In genomic region chr6:167670938-167671338, GRCh38 we compare ENCODE assay signal across 17 cellular contexts.
DNase-seq lines count a peak whose midpoint lies in the region; TF ChIP-seq lines count a peak whose summit lies in the region.
"Had no signal": no experiment of that assay in that cellular context is flagged by ENCODE, and none has a peak within 500 bp of the region (broad histone marks: within the 10 kb centered on the region; RNA-seq: fewer than 3 reads in every experiment).

No MANE protein-coding gene starts in this region.

- peaks cover 15% of the 10 kb centered on the region for H3K9me3 Mint-ChIP-seq in activated naive CD4-positive, alpha-beta T cell treated with anti-CD3 and anti-CD28 coated beads for 36 hours
- peaks cover 14% of the 10 kb centered on the region for H3K9me3 Mint-ChIP-seq in activated T-cell treated with anti-CD3 and anti-CD28 coated beads, Interleukin-2, amount 50 U/mL, for 24 hours

- peaks cover 5% of the 10 kb centered on the region for H3K27me3 Mint-ChIP-seq in activated naive CD4-positive, alpha-beta T cell treated with anti-CD3 and anti-CD28 coated beads for 36 hours (ENCODE audit: low read depth)
- H3K27me3 Mint-ChIP-seq in activated T-cell treated with anti-CD3 and anti-CD28 coated beads, Interleukin-2, amount 50 U/mL, for 24 hours = peaks cover 17% of the 10 kb centered on the region
- H3K27me3 Mint-ChIP-seq: CD4-positive, CD25-positive, alpha-beta regulatory T cell had no signal

- H3K4me2 ChIP-seq in hepatocyte = no peak overlapping the region
- H3K4me2 ChIP-seq: A549, GM23338 had no signal

- H3K4me3 ChIP-seq in hepatocyte = no peak overlapping the region
- no peak overlapping the region for H3K4me3 ChIP-seq in mesodermal cell (ENCODE audit: extremely low read depth, insufficient read depth, low read length, poor library complexity, severe bottlenecking)
- H3K4me3 ChIP-seq in sigmoid colon = no peak overlapping the region
- H3K4me3 ChIP-seq: A549; BLaER1 treated with 17β-estradiol and CSF1 and Interleukin-3, amounts not matched to agents 10 nM and 100 nM; GM12878; GM23338; K562 had no signal

- TF ChIP-seq CTCF in hepatocyte (IDR thresholded peaks at IDR 0.05; ENCODE audit: poor library complexity) (no peak), sigmoid colon (IDR thresholded peaks at IDR 0.05) (no peak)

- H3K9me3 ChIP-seq in hepatocyte (ENCODE audit: low read depth) (no peaks in the 10 kb centered on the region), mesodermal cell (ENCODE audit: control insufficient read depth, low read length) (no peaks in the 10 kb centered on the region), sigmoid colon (no peaks in the 10 kb centered on the region)
- H3K9me3 ChIP-seq: A549 had no signal

- no peaks in the 10 kb centered on the region for H3K4me1 Mint-ChIP-seq in activated naive CD4-positive, alpha-beta T cell treated with anti-CD3 and anti-CD28 coated beads for 36 hours (ENCODE audit: low read depth)
- H3K4me1 Mint-ChIP-seq in activated T-cell treated with anti-CD3 and anti-CD28 coated beads, Interleukin-2, amount 50 U/mL, for 24 hours (ENCODE audit: low read depth) = no peaks in the 10 kb centered on the region
- H3K4me1 Mint-ChIP-seq: CD4-positive, CD25-positive, alpha-beta regulatory T cell had no signal

- no peak for TF ChIP-seq EP300 in sigmoid colon (IDR thresholded peaks at IDR 0.05)

- H3K27me3 ChIP-seq in hepatocyte (no peaks in the 10 kb centered on the region), sigmoid colon (no peaks in the 10 kb centered on the region)
- H3K27me3 ChIP-seq: BLaER1 treated with 17β-estradiol and CSF1 and Interleukin-3, amounts not matched to agents 10 nM and 100 nM had no signal

- 67% methylated on average over 7 of the region's 7 CpGs for WGBS in hepatocyte (ENCODE audit: low lambda C conversion rate, missing lambda C conversion rate)
- 96 to 98% methylated on average over 7 of the region's 7 CpGs for WGBS in mesodermal cell (ENCODE audit: insufficient coverage in 2 of 2), 2 experiments
- 89 to 93% methylated on average over 7 of the region's 7 CpGs for WGBS in sigmoid colon, 2 donors

- H4K20me1 ChIP-seq in hepatocyte (ENCODE audit: insufficient read depth, poor library complexity, severe bottlenecking) = no peaks in the 10 kb centered on the region
- H4K20me1 ChIP-seq: BLaER1 treated with 17β-estradiol and CSF1 and Interleukin-3, amounts not matched to agents 10 nM and 100 nM had no signal

- H3K36me3 ChIP-seq in hepatocyte (replicated peaks; ENCODE audit: insufficient read depth, low read depth) (no peaks in the 10 kb centered on the region), mesodermal cell (ENCODE audit: control insufficient read depth, insufficient read depth, low read length) (no peaks in the 10 kb centered on the region), sigmoid colon (no peaks in the 10 kb centered on the region)
- H3K36me3 ChIP-seq: BLaER1 treated with 17β-estradiol and CSF1 and Interleukin-3, amounts not matched to agents 10 nM and 100 nM had no signal

- no peak for TF ChIP-seq POLR2A in sigmoid colon (IDR thresholded peaks at IDR 0.05)

- H3K79me2 ChIP-seq in hepatocyte = no peaks in the 10 kb centered on the region

- intact Hi-C loops in sigmoid colon (cut with DNase I) = no loop called here
- intact Hi-C loops in activated naive CD4-positive, alpha-beta T cell treated with anti-CD3 and anti-CD28 coated beads for 36 hours (cut with micrococcal nuclease) = no loop called here

- peaks cover 23% of the 10 kb centered on the region for H3K4me1 ChIP-seq in hepatocyte (ENCODE audit: insufficient read depth)
- H3K4me1 ChIP-seq in mesodermal cell (ENCODE audit: control insufficient read depth, insufficient read depth, low read length, poor library complexity, severe bottlenecking) = peaks cover 16% of the 10 kb centered on the region
- no peaks in the 10 kb centered on the region for H3K4me1 ChIP-seq in sigmoid colon
- H3K4me1 ChIP-seq: A549 had no signal

- peak overlapping the region; percentile 51 for H3K27ac ChIP-seq in hepatocyte
- peak overlapping the region; percentile 84 for H3K27ac ChIP-seq in mesodermal cell (ENCODE audit: low read depth, low read length, severe bottlenecking)
- H3K27ac ChIP-seq in sigmoid colon = no peak overlapping the region
- H3K27ac ChIP-seq: A549; BLaER1 treated with 17β-estradiol and CSF1 and Interleukin-3, amounts not matched to agents 10 nM and 100 nM had no signal

- H2AFZ ChIP-seq in hepatocyte = no peak overlapping the region
- H2AFZ ChIP-seq: GM23338 had no signal

- no peaks in the 10 kb centered on the region for H3K36me3 Mint-ChIP-seq in activated naive CD4-positive, alpha-beta T cell treated with anti-CD3 and anti-CD28 coated beads for 36 hours (ENCODE audit: low read depth)
- no peaks in the 10 kb centered on the region for H3K36me3 Mint-ChIP-seq in activated T-cell treated with anti-CD3 and anti-CD28 coated beads, Interleukin-2, amount 50 U/mL, for 24 hours (ENCODE audit: low read depth)
- H3K36me3 Mint-ChIP-seq: CD4-positive, CD25-positive, alpha-beta regulatory T cell had no signal

- no peak overlapping the region for H3K4me3 Mint-ChIP-seq in activated naive CD4-positive, alpha-beta T cell treated with anti-CD3 and anti-CD28 coated beads for 36 hours
- H3K4me3 Mint-ChIP-seq in activated T-cell treated with anti-CD3 and anti-CD28 coated beads, Interleukin-2, amount 50 U/mL, for 24 hours = no peak overlapping the region
- H3K4me3 Mint-ChIP-seq: CD4-positive, CD25-positive, alpha-beta regulatory T cell; GM23338 had no signal

- H3K9me2 ChIP-seq in hepatocyte (replicated peaks; ENCODE audit: insufficient read depth) = no peaks in the 10 kb centered on the region

- CTCF ChIA-PET in activated naive CD4-positive, alpha-beta T cell treated with anti-CD3 and anti-CD28 coated beads for 36 hours (lab: Charles Lee) = no interaction called here

- DNase-seq in HuH-7 (ENCODE audit: low spot score) = peak; percentile 63
- no peak for DNase-seq in hepatocyte (ENCODE audit: low spot score)
- peak; percentile 11 for DNase-seq in sigmoid colon
- no peak for DNase-seq in NCI-H2227 (lab: John Stamatoyannopoulos, UW; ENCODE audit: unreplicated experiment)
- no peak for DNase-seq in DMS79 treated with DMSO at 0.1 percent for 48 hours (lab: John Stamatoyannopoulos, UW)
- no peak for DNase-seq in activated naive CD4-positive, alpha-beta T cell treated with anti-CD3 and anti-CD28 coated beads for 36 hours
- no peak for DNase-seq in activated T-cell treated with anti-CD3 and anti-CD28 coated beads, Interleukin-2, amount 50 U/mL, for 24 hours
- DNase-seq: Calu3; CD4-positive, CD25-positive, alpha-beta regulatory T cell; DMS 273 treated with DMSO at 0.1 percent for 48 hours; H7 had no signal

- H3K27ac Mint-ChIP-seq in activated naive CD4-positive, alpha-beta T cell treated with anti-CD3 and anti-CD28 coated beads for 36 hours = no peak overlapping the region
- H3K27ac Mint-ChIP-seq in activated T-cell treated with anti-CD3 and anti-CD28 coated beads, Interleukin-2, amount 50 U/mL, for 24 hours = no peak overlapping the region
- H3K27ac Mint-ChIP-seq: GM23338 had no signal

Comparison
In these comparisons a context has a peak if more than half of its experiments do, and no peak if none do; other contexts are left out.
1. DNase-seq: peak in HuH-7 (single experiment) and sigmoid colon (single experiment); none in hepatocyte (single experiment), NCI-H2227 (single experiment), DMS79 treated with DMSO at 0.1 percent for 48 hours (single experiment), activated naive CD4-positive, alpha-beta T cell treated with anti-CD3 and anti-CD28 coated beads for 36 hours (single experiment) and activated T-cell treated with anti-CD3 and anti-CD28 coated beads, Interleukin-2, amount 50 U/mL, for 24 hours (single experiment).
2. H3K27ac ChIP-seq: peak in hepatocyte (single experiment) and mesodermal cell (single experiment); none in sigmoid colon (0 of 4).